8 cellular contexts compared by ENCODE assay signal in genomic region chr7:131370523-131370968, GRCh38. TPM values are rescaled to one million over a fixed set of nuclear protein-coding genes. Genes with fewer than 3 reads are reported as not detected.
A peak's percentile ranks its signal among the peaks of the same experiment; 100 is the strongest.
DNase-seq lines count a peak whose midpoint lies in the region; ATAC-seq lines count a peak whose summit lies in the region.

No MANE protein-coding gene starts in this region.

- peak; percentile 61 for ATAC-seq in HG03469 (IDR thresholded peaks at IDR 0.05; ENCODE audit: unreplicated experiment)

- peak; percentile 25 for DNase-seq in stimulated activated CD4-positive, alpha-beta T cell treated with anti-CD3 and anti-CD28 coated beads, Interleukin-15, amount 100 ng/mL, for 24 hours
- DNase-seq in stimulated activated CD4-positive, alpha-beta T cell treated with anti-CD3 and anti-CD28 coated beads, Interleukin-12 subunit alpha, Interleukin-12 subunit beta, amount 100 ng/mL, for 4 hours = no peak
- peak; percentile 10 for DNase-seq in activated gamma-delta T cell treated with anti-CD3 and anti-CD28 coated beads, Interleukin-2, amount 50 U/mL, for 16 hours (ENCODE audit: low read depth)
- DNase-seq in myocyte (ENCODE audit: low read depth) (peak; percentile 41), cerebellar nuclear complex (lab: John Stamatoyannopoulos, UW) (no peak), cerebellum (ENCODE audit: low spot score) (no peak), germinal center (ENCODE audit: low spot score) (no peak)

RNA-seq across cellular contexts. Expression of gene MKLN1, which starts 42.9 kb away (rescaled TPM):
- total RNA-seq in myocyte (38.0 and 38.5 TPM in 2 replicates), cerebellum (72.7 TPM)
- polyA plus RNA-seq in myocyte (2012) = 16.4 TPM

Comparison
In these comparisons a context has a peak if more than half of its experiments do, and no peak if none do; other contexts are left out.
1. DNase-seq: peak in stimulated activated CD4-positive, alpha-beta T cell treated with anti-CD3 and anti-CD28 coated beads, Interleukin-15, amount 100 ng/mL, for 24 hours (single experiment), activated gamma-delta T cell treated with anti-CD3 and anti-CD28 coated beads, Interleukin-2, amount 50 U/mL, for 16 hours (single experiment) and myocyte (single experiment); none in stimulated activated CD4-positive, alpha-beta T cell treated with anti-CD3 and anti-CD28 coated beads, Interleukin-12 subunit alpha, Interleukin-12 subunit beta, amount 100 ng/mL, for 4 hours (single experiment), cerebellar nuclear complex (0 of 2), cerebellum (single experiment) and germinal center (single experiment).